1 cellular context compared by ENCODE assay signal in genomic region chr7:159102681-159103381, GRCh38.
TF ChIP-seq lines count a peak whose summit lies in the region.

No MANE protein-coding gene starts in this region.

TF ChIP-seq in HepG2, 621 proteins besides CTCF, POLR2A, EP300 and RAD21 (continued from another document):
- TF ChIP-seq, protein P1, sequence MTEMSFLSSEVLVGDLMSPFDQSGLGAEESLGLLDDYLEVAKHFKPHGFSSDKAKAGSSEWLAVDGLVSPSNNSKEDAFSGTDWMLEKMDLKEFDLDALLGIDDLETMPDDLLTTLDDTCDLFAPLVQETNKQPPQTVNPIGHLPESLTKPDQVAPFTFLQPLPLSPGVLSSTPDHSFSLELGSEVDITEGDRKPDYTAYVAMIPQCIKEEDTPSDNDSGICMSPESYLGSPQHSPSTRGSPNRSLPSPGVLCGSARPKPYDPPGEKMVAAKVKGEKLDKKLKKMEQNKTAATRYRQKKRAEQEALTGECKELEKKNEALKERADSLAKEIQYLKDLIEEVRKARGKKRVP (CRISPR knock-in tag; IDR thresholded peaks at IDR 0.05), result no peak
- no peak for TF ChIP-seq FOXO1 (CRISPR knock-in tag; IDR thresholded peaks at IDR 0.05)
- TF ChIP-seq YY1 (IDR thresholded peaks at IDR 0.05; ENCODE audit: insufficient read depth, insufficient replicate concordance, low read depth, low read length), result no peak
- no peak for TF ChIP-seq TAF15 (IDR thresholded peaks at IDR 0.05; ENCODE audit: low read depth, low read length, poor library complexity, severe bottlenecking)
- TF ChIP-seq, protein P2, sequence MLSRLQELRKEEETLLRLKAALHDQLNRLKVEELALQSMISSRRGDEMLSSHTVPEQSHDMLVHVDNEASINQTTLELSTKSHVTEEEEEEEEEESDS (CRISPR knock-in tag; IDR thresholded peaks at IDR 0.05; ENCODE audit: borderline replicate concordance), result no peak
- TF ChIP-seq EZH2 (conservative IDR thresholded peaks at IDR 0.05; ENCODE audit: low read depth, low read length), result no peak
- no peak for TF ChIP-seq BRCA1 (CRISPR knock-in tag; IDR thresholded peaks at IDR 0.05)
- no peak for TF ChIP-seq ZNF615 (CRISPR knock-in tag; IDR thresholded peaks at IDR 0.05; ENCODE audit: borderline replicate concordance)
- no peak for TF ChIP-seq ZFX (CRISPR knock-in tag; IDR thresholded peaks at IDR 0.05; ENCODE audit: low read depth)
- TF ChIP-seq, protein P3, sequence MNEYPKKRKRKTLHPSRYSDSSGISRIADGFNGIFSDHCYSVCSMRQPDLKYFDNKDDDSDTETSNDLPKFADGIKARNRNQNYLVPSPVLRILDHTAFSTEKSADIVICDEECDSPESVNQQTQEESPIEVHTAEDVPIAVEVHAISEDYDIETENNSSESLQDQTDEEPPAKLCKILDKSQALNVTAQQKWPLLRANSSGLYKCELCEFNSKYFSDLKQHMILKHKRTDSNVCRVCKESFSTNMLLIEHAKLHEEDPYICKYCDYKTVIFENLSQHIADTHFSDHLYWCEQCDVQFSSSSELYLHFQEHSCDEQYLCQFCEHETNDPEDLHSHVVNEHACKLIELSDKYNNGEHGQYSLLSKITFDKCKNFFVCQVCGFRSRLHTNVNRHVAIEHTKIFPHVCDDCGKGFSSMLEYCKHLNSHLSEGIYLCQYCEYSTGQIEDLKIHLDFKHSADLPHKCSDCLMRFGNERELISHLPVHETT (CRISPR knock-in tag; conservative IDR thresholded peaks at IDR 0.05), result no peak
- TF ChIP-seq KLF9 (CRISPR knock-in tag; IDR thresholded peaks at IDR 0.05; ENCODE audit: low read depth), result no peak
- TF ChIP-seq ZMYM3 (CRISPR knock-in tag; IDR thresholded peaks at IDR 0.05), result no peak
- TF ChIP-seq, protein P4, sequence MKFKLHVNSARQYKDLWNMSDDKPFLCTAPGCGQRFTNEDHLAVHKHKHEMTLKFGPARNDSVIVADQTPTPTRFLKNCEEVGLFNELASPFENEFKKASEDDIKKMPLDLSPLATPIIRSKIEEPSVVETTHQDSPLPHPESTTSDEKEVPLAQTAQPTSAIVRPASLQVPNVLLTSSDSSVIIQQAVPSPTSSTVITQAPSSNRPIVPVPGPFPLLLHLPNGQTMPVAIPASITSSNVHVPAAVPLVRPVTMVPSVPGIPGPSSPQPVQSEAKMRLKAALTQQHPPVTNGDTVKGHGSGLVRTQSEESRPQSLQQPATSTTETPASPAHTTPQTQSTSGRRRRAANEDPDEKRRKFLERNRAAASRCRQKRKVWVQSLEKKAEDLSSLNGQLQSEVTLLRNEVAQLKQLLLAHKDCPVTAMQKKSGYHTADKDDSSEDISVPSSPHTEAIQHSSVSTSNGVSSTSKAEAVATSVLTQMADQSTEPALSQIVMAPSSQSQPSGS (CRISPR knock-in tag; IDR thresholded peaks at IDR 0.05), result no peak
